3 cellular contexts compared by ENCODE assay signal in the genomic region with DNA sequence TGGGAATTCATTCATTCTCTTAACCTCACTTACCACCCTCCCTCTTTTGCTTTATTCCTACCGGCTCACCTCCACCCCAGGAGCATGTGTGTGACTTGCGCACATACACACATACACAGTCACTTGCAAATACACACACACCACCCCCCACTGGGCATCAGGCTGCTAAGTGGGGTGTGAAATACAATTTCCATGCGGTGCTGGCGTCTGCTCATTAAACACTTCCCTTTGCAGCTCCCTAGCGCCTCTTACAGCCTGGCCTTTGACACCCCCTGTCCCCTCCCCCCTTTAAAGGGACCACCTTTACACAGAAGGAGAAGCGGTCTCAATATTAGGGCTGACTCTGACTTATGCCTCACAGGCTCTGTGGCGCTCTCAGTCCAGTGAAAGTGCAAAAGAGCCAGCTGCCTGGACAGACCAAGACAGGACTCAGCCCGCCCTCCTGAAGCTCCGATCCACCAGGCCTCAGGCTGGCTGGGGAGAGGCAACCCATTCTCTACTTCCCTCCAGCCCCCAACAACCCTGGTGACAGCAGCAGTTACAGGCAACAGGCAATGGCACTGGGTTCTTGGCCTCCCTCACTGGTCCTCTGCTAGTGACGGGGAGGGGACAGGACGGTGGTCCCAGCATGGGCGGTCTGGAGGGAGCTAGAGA.
A peak's percentile ranks its signal among the peaks of the same experiment; 100 is the strongest.
TF ChIP-seq lines count a peak whose summit lies in the region.

No MANE protein-coding gene starts in this region.

TF ChIP-seq in IMR-90, 13 proteins besides CTCF, POLR2A, EP300 and RAD21:
- TF ChIP-seq NFE2L2 (IDR thresholded peaks at IDR 0.05; ENCODE audit: low read depth, low read length) (no peak), RCOR1 (IDR thresholded peaks at IDR 0.05; ENCODE audit: insufficient replicate concordance, low read length) (no peak), MXI1 (IDR thresholded peaks at IDR 0.05; ENCODE audit: borderline replicate concordance, low read depth, low read length) (no peak), CEBPB (IDR thresholded peaks at IDR 0.05; ENCODE audit: low read depth, low read length) (no peak), CHD1 (IDR thresholded peaks at IDR 0.05; ENCODE audit: low read depth, low read length) (no peak)

TF ChIP-seq in WTC11, 78 proteins besides CTCF, POLR2A, EP300 and RAD21 (continues in another document):
- TF ChIP-seq, protein P1, sequence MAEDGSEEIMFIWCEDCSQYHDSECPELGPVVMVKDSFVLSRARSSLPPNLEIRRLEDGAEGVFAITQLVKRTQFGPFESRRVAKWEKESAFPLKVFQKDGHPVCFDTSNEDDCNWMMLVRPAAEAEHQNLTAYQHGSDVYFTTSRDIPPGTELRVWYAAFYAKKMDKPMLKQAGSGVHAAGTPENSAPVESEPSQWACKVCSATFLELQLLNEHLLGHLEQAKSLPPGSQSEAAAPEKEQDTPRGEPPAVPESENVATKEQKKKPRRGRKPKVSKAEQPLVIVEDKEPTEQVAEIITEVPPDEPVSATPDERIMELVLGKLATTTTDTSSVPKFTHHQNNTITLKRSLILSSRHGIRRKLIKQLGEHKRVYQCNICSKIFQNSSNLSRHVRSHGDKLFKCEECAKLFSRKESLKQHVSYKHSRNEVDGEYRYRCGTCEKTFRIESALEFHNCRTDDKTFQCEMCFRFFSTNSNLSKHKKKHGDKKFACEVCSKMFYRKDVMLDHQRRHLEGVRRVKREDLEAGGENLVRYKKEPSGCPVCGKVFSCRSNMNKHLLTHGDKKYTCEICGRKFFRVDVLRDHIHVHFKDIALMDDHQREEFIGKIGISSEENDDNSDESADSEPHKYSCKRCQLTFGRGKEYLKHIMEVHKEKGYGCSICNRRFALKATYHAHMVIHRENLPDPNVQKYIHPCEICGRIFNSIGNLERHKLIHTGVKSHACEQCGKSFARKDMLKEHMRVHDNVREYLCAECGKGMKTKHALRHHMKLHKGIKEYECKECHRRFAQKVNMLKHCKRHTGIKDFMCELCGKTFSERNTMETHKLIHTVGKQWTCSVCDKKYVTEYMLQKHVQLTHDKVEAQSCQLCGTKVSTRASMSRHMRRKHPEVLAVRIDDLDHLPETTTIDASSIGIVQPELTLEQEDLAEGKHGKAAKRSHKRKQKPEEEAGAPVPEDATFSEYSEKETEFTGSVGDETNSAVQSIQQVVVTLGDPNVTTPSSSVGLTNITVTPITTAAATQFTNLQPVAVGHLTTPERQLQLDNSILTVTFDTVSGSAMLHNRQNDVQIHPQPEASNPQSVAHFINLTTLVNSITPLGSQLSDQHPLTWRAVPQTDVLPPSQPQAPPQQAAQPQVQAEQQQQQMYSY (CRISPR knock-in tag; IDR thresholded peaks at IDR 0.05): no peak
- TF ChIP-seq MYBL2 (CRISPR knock-in tag; IDR thresholded peaks at IDR 0.05): no peak
- TF ChIP-seq ELF4 (CRISPR knock-in tag; IDR thresholded peaks at IDR 0.05; ENCODE audit: low read depth): no peak
- TF ChIP-seq ZNF121 (CRISPR knock-in tag; IDR thresholded peaks at IDR 0.05): no peak
- TF ChIP-seq SOX15 (CRISPR knock-in tag; IDR thresholded peaks at IDR 0.05): no peak
- no peak for TF ChIP-seq JUN (CRISPR knock-in tag; IDR thresholded peaks at IDR 0.05)
- no peak for TF ChIP-seq ZBTB21 (CRISPR knock-in tag; IDR thresholded peaks at IDR 0.05; ENCODE audit: borderline replicate concordance)
- TF ChIP-seq, protein P2, sequence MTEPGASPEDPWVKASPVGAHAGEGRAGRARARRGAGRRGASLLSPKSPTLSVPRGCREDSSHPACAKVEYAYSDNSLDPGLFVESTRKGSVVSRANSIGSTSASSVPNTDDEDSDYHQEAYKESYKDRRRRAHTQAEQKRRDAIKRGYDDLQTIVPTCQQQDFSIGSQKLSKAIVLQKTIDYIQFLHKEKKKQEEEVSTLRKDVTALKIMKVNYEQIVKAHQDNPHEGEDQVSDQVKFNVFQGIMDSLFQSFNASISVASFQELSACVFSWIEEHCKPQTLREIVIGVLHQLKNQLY (CRISPR knock-in tag; IDR thresholded peaks at IDR 0.05): no peak
- TF ChIP-seq HMGA2 (CRISPR knock-in tag; IDR thresholded peaks at IDR 0.05): no peak
- TF ChIP-seq FOXJ3 (CRISPR knock-in tag; IDR thresholded peaks at IDR 0.05; ENCODE audit: borderline replicate concordance): no peak
- TF ChIP-seq ZNF263 (CRISPR knock-in tag; IDR thresholded peaks at IDR 0.05; ENCODE audit: low read depth): no peak
- TF ChIP-seq, protein P3, sequence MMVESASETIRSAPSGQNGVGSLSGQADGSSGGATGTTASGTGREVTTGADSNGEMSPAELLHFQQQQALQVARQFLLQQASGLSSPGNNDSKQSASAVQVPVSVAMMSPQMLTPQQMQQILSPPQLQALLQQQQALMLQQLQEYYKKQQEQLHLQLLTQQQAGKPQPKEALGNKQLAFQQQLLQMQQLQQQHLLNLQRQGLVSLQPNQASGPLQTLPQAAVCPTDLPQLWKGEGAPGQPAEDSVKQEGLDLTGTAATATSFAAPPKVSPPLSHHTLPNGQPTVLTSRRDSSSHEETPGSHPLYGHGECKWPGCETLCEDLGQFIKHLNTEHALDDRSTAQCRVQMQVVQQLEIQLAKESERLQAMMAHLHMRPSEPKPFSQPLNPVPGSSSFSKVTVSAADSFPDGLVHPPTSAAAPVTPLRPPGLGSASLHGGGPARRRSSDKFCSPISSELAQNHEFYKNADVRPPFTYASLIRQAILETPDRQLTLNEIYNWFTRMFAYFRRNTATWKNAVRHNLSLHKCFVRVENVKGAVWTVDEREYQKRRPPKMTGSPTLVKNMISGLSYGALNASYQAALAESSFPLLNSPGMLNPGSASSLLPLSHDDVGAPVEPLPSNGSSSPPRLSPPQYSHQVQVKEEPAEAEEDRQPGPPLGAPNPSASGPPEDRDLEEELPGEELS (CRISPR knock-in tag; IDR thresholded peaks at IDR 0.05): no peak
- TF ChIP-seq, protein P4, sequence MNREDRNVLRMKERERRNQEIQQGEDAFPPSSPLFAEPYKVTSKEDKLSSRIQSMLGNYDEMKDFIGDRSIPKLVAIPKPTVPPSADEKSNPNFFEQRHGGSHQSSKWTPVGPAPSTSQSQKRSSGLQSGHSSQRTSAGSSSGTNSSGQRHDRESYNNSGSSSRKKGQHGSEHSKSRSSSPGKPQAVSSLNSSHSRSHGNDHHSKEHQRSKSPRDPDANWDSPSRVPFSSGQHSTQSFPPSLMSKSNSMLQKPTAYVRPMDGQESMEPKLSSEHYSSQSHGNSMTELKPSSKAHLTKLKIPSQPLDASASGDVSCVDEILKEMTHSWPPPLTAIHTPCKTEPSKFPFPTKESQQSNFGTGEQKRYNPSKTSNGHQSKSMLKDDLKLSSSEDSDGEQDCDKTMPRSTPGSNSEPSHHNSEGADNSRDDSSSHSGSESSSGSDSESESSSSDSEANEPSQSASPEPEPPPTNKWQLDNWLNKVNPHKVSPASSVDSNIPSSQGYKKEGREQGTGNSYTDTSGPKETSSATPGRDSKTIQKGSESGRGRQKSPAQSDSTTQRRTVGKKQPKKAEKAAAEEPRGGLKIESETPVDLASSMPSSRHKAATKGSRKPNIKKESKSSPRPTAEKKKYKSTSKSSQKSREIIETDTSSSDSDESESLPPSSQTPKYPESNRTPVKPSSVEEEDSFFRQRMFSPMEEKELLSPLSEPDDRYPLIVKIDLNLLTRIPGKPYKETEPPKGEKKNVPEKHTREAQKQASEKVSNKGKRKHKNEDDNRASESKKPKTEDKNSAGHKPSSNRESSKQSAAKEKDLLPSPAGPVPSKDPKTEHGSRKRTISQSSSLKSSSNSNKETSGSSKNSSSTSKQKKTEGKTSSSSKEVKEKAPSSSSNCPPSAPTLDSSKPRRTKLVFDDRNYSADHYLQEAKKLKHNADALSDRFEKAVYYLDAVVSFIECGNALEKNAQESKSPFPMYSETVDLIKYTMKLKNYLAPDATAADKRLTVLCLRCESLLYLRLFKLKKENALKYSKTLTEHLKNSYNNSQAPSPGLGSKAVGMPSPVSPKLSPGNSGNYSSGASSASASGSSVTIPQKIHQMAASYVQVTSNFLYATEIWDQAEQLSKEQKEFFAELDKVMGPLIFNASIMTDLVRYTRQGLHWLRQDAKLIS (CRISPR knock-in tag; IDR thresholded peaks at IDR 0.05; ENCODE audit: borderline replicate concordance): no peak
- TF ChIP-seq TCF7 (CRISPR knock-in tag; IDR thresholded peaks at IDR 0.05; ENCODE audit: low read depth): no peak
- no peak for TF ChIP-seq ATF1 (CRISPR knock-in tag; IDR thresholded peaks at IDR 0.05)
- TF ChIP-seq ZNF423 (CRISPR knock-in tag; IDR thresholded peaks at IDR 0.05): no peak

TF ChIP-seq in neural cell, 6 proteins besides CTCF, POLR2A, EP300 and RAD21:
- TF ChIP-seq MXI1 (conservative IDR thresholded peaks at IDR 0.05; ENCODE audit: poor library complexity, severe bottlenecking) (no peak), EZH2 (IDR thresholded peaks at IDR 0.05; ENCODE audit: borderline replicate concordance, insufficient read depth, low read length, poor library complexity, severe bottlenecking) (no peak), POLR2AphosphoS5 (IDR thresholded peaks at IDR 0.05) (peak; percentile 51), TAF1 (IDR thresholded peaks at IDR 0.05; ENCODE audit: low read depth) (no peak), SMC3 (conservative IDR thresholded peaks at IDR 0.05; ENCODE audit: poor library complexity) (no peak)
- TF ChIP-seq, protein P5, sequence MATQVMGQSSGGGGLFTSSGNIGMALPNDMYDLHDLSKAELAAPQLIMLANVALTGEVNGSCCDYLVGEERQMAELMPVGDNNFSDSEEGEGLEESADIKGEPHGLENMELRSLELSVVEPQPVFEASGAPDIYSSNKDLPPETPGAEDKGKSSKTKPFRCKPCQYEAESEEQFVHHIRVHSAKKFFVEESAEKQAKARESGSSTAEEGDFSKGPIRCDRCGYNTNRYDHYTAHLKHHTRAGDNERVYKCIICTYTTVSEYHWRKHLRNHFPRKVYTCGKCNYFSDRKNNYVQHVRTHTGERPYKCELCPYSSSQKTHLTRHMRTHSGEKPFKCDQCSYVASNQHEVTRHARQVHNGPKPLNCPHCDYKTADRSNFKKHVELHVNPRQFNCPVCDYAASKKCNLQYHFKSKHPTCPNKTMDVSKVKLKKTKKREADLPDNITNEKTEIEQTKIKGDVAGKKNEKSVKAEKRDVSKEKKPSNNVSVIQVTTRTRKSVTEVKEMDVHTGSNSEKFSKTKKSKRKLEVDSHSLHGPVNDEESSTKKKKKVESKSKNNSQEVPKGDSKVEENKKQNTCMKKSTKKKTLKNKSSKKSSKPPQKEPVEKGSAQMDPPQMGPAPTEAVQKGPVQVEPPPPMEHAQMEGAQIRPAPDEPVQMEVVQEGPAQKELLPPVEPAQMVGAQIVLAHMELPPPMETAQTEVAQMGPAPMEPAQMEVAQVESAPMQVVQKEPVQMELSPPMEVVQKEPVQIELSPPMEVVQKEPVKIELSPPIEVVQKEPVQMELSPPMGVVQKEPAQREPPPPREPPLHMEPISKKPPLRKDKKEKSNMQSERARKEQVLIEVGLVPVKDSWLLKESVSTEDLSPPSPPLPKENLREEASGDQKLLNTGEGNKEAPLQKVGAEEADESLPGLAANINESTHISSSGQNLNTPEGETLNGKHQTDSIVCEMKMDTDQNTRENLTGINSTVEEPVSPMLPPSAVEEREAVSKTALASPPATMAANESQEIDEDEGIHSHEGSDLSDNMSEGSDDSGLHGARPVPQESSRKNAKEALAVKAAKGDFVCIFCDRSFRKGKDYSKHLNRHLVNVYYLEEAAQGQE (IDR thresholded peaks at IDR 0.05; ENCODE audit: borderline replicate concordance): no peak
